Comparison of ENCODE assay signal across 21 cellular contexts in genomic region chr12:105071981-105072380, GRCh38. TPM values are rescaled to one million over a fixed set of nuclear protein-coding genes. Genes with fewer than 3 reads are reported as not detected.
A peak's percentile ranks its signal among the peaks of the same experiment; 100 is the strongest.
DNase-seq lines count a peak whose midpoint lies in the region; ATAC-seq, FAIRE-seq and TF ChIP-seq lines count a peak whose summit lies in the region.
"Had no signal": no experiment of that assay in that cellular context is flagged by ENCODE, and none has a peak within 500 bp of the region (broad histone marks: within the 10 kb centered on the region; RNA-seq: fewer than 3 reads in every experiment).

No MANE protein-coding gene starts in this region.

- peaks cover 3% of the 10 kb centered on the region; the same call in 1 of the 2 replicates for H3K9me3 Mint-ChIP-seq in WTC11
- H3K9me3 Mint-ChIP-seq: CD14-positive monocyte; CD4-positive, alpha-beta T cell; CD8-positive, alpha-beta memory T cell; GM23338; H9 had no signal

- H3K9me2 ChIP-seq in OCI-LY7 (ENCODE audit: insufficient read depth, low read length) = no peaks in the 10 kb centered on the region

- no peak overlapping the region for H3K9ac ChIP-seq in kidney (ENCODE audit: low read length in 2 of 2)
- H3K9ac ChIP-seq: BLaER1 treated with 17β-estradiol and CSF1 and Interleukin-3, amounts not matched to agents 10 nM and 100 nM had no signal

- no peak for DNase-seq in OCI-LY7 (ENCODE audit: low spot score)
- DNase-seq in WTC11 (ENCODE audit: low spot score) = no peak
- no peak for DNase-seq in kidney
- DNase-seq in substantia nigra (lab: John Stamatoyannopoulos, UW) = no peak
- DNase-seq in GDM1 (lab: John Stamatoyannopoulos, UW) = no peak
- DNase-seq in cardiac septum (ENCODE audit: low spot score) = no peak
- DNase-seq: CD4-positive, alpha-beta T cell; CD8-positive, alpha-beta memory T cell; DMS 273 treated with DMSO at 0.1 percent for 48 hours; DMS79; EL; H9 had no signal

- H3K9me3 ChIP-seq in OCI-LY7 (ENCODE audit: low read length) (no peaks in the 10 kb centered on the region), kidney (ENCODE audit: control insufficient read depth in 1 of 2, low read length in 2 of 2) (no peaks in the 10 kb centered on the region)
- H3K9me3 ChIP-seq: BLaER1 treated with 17β-estradiol and CSF1 and Interleukin-3, amounts not matched to agents 10 nM and 100 nM had no signal

- H3K4me1 ChIP-seq in OCI-LY7 (ENCODE audit: insufficient read depth, low read length, poor library complexity, severe bottlenecking) = peaks cover 29% of the 10 kb centered on the region
- H3K4me1 ChIP-seq in kidney (ENCODE audit: control insufficient read depth in 1 of 2, insufficient read depth in 1 of 2, low read depth in 1 of 2, low read length in 2 of 2) = no peaks in the 10 kb centered on the region

- no peak for ATAC-seq in WTC11
- ATAC-seq: GM23338, HCT116 had no signal

- peak overlapping the region; percentile 80; the same call in 1 of the 2 replicates for H2AFZ ChIP-seq in OCI-LY7 (ENCODE audit: low read length)
- H2AFZ ChIP-seq: GM23338 had no signal

- H3K4me1 Mint-ChIP-seq in WTC11 = 0 out of 2 replicates have a peak, but pooled peaks cover 5% of the 10 kb centered on the region
- H3K4me1 Mint-ChIP-seq: CD14-positive monocyte; CD8-positive, alpha-beta memory T cell; GM23338; H9 had no signal

- H3K4me3 Mint-ChIP-seq in WTC11 = no peak overlapping the region
- H3K4me3 Mint-ChIP-seq: B cell; CD14-positive monocyte; CD4-positive, alpha-beta T cell; CD8-positive, alpha-beta memory T cell; GM23338; H9 had no signal

- H3K36me3 ChIP-seq in OCI-LY7 (ENCODE audit: insufficient read depth, low read length) = no peaks in the 10 kb centered on the region
- H3K36me3 ChIP-seq in kidney (ENCODE audit: control insufficient read depth in 1 of 2, insufficient read depth in 2 of 2, low read length in 2 of 2) = no peaks in the 10 kb centered on the region

- BruUV-seq in OCI-LY7 (replicated peaks; lab: Mats Ljungman, UMichigan) = no TSS peak

- intact Hi-C loops in OCI-LY7 (cut with micrococcal nuclease; ENCODE audit: unreplicated experiment) (no loop called here), kidney (cut with DNase I) (no loop called here), cardiac septum (cut with DNase I) (no loop called here)

- H3K36me3 Mint-ChIP-seq in WTC11 = peaks cover 4% of the 10 kb centered on the region; the same call in 1 of the 2 replicates

- no peak overlapping the region for H3K4me3 ChIP-seq in OCI-LY7 (ENCODE audit: low read depth, low read length, poor library complexity, severe bottlenecking)
- H3K4me3 ChIP-seq in kidney (ENCODE audit: low read length in 2 of 2) = no peak overlapping the region
- H3K4me3 ChIP-seq: BLaER1 treated with 17β-estradiol and CSF1 and Interleukin-3, amounts not matched to agents 10 nM and 100 nM; GM23338 had no signal

- H3K27ac ChIP-seq in OCI-LY7 (ENCODE audit: low read depth, low read length, poor library complexity, severe bottlenecking) (no peak overlapping the region), kidney (ENCODE audit: low read depth in 2 of 2, low read length in 2 of 2) (no peak overlapping the region), substantia nigra (ENCODE audit: low read depth, low read length, poor library complexity, severe bottlenecking) (no peak overlapping the region)
- H3K27ac ChIP-seq: BLaER1 treated with 17β-estradiol and CSF1 and Interleukin-3, amounts not matched to agents 10 nM and 100 nM had no signal

- FAIRE-seq in G401.6 (lab: Jason Lieb, UNC) (peak; percentile 91), kidney (lab: Jason Lieb, UNC) (peak; percentile 51)
- FAIRE-seq: D721Med, GM12892, GM19239 had no signal

- peak overlapping the region; percentile 51; the same call in 1 of the 2 replicates for H3K4me2 ChIP-seq in OCI-LY7 (ENCODE audit: low read length)
- H3K4me2 ChIP-seq: BLaER1 treated with 17β-estradiol and CSF1 and Interleukin-3, amounts not matched to agents 10 nM and 100 nM; GM23338 had no signal

- CTCF ChIA-PET in OCI-LY7 (lab: Charles Lee; ENCODE audit: unreplicated experiment) (no interaction called here), WTC11 (lab: Charles Lee) (no interaction called here)

- no peak for TF ChIP-seq CTCF in OCI-LY7 (conservative IDR thresholded peaks at IDR 0.05; ENCODE audit: low read length)
- TF ChIP-seq CTCF in WTC11 (IDR thresholded peaks at IDR 0.05) = no peak
- TF ChIP-seq CTCF in kidney (IDR thresholded peaks at IDR 0.05; ENCODE audit: borderline replicate concordance, extremely low read depth, insufficient read depth) = no peak

- H3K27me3 Mint-ChIP-seq in WTC11 (ENCODE audit: low read depth) = no peaks in the 10 kb centered on the region

- H3K79me2 ChIP-seq in OCI-LY7 (ENCODE audit: insufficient read depth, low read depth, low read length) = no peaks in the 10 kb centered on the region

- H3K27ac Mint-ChIP-seq in WTC11 = no peak overlapping the region
- H3K27ac Mint-ChIP-seq: CD14-positive monocyte; CD4-positive, alpha-beta T cell; CD8-positive, alpha-beta memory T cell; GM23338; H9 had no signal

- no peaks in the 10 kb centered on the region for H4K20me1 ChIP-seq in OCI-LY7 (ENCODE audit: insufficient read depth, low read length)
- H4K20me1 ChIP-seq: BLaER1 treated with 17β-estradiol and CSF1 and Interleukin-3, amounts not matched to agents 10 nM and 100 nM had no signal

- POLR2A ChIA-PET in OCI-LY7 (lab: Charles Lee) = interaction anchor here (0.9 to 1.8 kb wide), 2 partner anchors 8 to 36 kb away, joined by 5 to 14 read pairs; partner anchors contain the start of gene WASHC4
- POLR2A ChIA-PET in WTC11 (lab: Charles Lee) = interaction anchor here (1.5 to 1.6 kb wide), 2 partner anchors 11 to 13 kb away, joined by 4 read pairs; no protein-coding TSS in a partner anchor

TF ChIP-seq in WTC11, 78 proteins besides CTCF, POLR2A, EP300 and RAD21:
- TF ChIP-seq ZNF671 (CRISPR knock-in tag; IDR thresholded peaks at IDR 0.05) = no peak
- TF ChIP-seq HMGA2 (CRISPR knock-in tag; IDR thresholded peaks at IDR 0.05) = peak; percentile 92; the same call in 1 of the 2 replicates

RNA-seq across cellular contexts. Expression of gene ALDH1L2, which starts 12.3 kb away (rescaled TPM):
- total RNA-seq in OCI-LY7 (2014; rRNA removed; shearing (Covaris generic)) = 0.08 TPM in 1 of 2 replicates, not detected in the other
- 0.25 and 0.31 TPM in 2 replicates for total RNA-seq in OCI-LY7 (2022)
- 3.5 to 7.7 TPM (median 5.5 TPM) in 3 replicates for total RNA-seq in WTC11 (2021)
- 17.2 TPM for total RNA-seq in kidney
- polyA plus RNA-seq in kidney (ENCODE audit: insufficient read depth, low read depth, low replicate concordance) = 0.28 TPM
- 3.6 TPM for total RNA-seq in cardiac septum
- polyA plus RNA-seq: CD8-positive, alpha-beta memory T cell had no signal

RNA-seq across cellular contexts. Expression of gene WASHC4, which starts 35.5 kb away (rescaled TPM):
- 54.8 and 63.6 TPM in 2 replicates for total RNA-seq in OCI-LY7 (2014; rRNA removed; shearing (Covaris generic))
- total RNA-seq in OCI-LY7 (2022) = 68.5 and 71.8 TPM in 2 replicates
- total RNA-seq in WTC11 (2021) = 40.4 to 43.4 TPM (median 42.9 TPM) in 3 replicates
- total RNA-seq in kidney = 63.6 TPM
- polyA plus RNA-seq in kidney (ENCODE audit: insufficient read depth, low read depth, low replicate concordance) = 10.7 TPM
- 25.7 TPM for total RNA-seq in cardiac septum
